Comparison of ENCODE assay signal across 27 cellular contexts in the genomic region with DNA sequence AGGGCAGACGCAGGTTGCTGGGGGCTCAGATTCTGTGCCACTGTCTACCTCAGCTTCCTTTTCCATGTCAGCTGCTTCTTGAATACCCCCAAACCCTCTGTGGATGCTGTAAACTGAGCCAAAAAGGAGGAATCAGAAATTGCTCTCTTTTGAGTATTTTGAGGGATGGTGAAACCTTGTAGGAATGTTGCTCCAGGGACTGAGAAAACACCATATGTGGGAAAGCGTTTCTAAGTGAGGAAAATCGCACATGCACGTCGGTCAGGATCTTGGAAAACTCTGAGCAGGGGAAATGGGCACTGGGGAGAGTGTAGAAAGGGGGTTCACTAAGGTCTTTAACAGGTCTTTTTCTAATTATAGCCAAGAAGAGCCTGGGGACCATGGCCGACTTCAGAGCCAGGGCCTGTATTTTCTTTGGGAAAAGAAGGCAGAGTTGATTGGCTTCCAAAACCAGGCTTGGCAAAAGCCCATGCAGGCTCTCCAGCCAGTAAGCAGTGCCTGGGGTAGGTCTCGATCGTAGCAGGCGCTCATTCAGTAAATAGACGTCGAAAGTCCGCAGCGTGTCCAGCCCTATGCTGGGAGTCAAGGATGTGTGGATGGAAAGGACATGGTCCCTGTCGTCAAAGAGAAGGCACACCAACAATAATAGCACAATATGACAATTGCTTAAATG. TPM values are rescaled to one million over a fixed set of nuclear protein-coding genes. Genes with fewer than 3 reads are reported as not detected.
DNase-seq lines count a peak whose midpoint lies in the region; ATAC-seq, FAIRE-seq and TF ChIP-seq lines count a peak whose summit lies in the region.
"Had no signal": no experiment of that assay in that cellular context is flagged by ENCODE, and none has a peak within 500 bp of the region (broad histone marks: within the 10 kb centered on the region; RNA-seq: fewer than 3 reads in every experiment).

No MANE protein-coding gene starts in this region.

- no peak for FAIRE-seq in small intestine (lab: Jason Lieb, UNC)
- FAIRE-seq: A204.1, GM12878, HepG2 had no signal

- peak overlapping the region; percentile 86 to 89 for H3K27ac ChIP-seq in thoracic aorta
- no peak overlapping the region for H3K27ac ChIP-seq in A673 (ENCODE audit: low read depth, low read length, poor library complexity, severe bottlenecking)
- no peak overlapping the region for H3K27ac ChIP-seq in small intestine (ENCODE audit: low read depth in 1 of 2, low read length in 1 of 2)
- H3K27ac ChIP-seq: GM23248, HL-60, SJCRH30 had no signal

- no TSS peak for BruUV-seq in A673 (replicated peaks; lab: Mats Ljungman, UMichigan)

- DNase-seq in G401 (ENCODE audit: low spot score) (peak; percentile 42), cerebellar cortex (ENCODE audit: low spot score) (peak; percentile 36), left ventricle myocardium superior (no peak), thoracic aorta (ENCODE audit: low spot score) (peak; percentile 15), A673 (ENCODE audit: low spot score) (no peak), small intestine (no peak)
- DNase-seq: CD4-positive, CD25-positive, alpha-beta regulatory T cell; DMS79; GM23248; H9; KBM-7; MM.1S; NCI-H1048; NCI-H1436 treated with DMSO at 0.1 percent for 48 hours; NCI-H2029; NCI-H226; NCI-H510A treated with DMSO at 0.1 percent for 48 hours; NCI-H748 treated with DMSO at 0.1 percent for 48 hours; NK-92 treated with Interleukin-12 subunit alpha and Interleukin-12 subunit beta, amount 100 ng/mL, for 24 hours; SJCRH30 had no signal

- H3K4me1 ChIP-seq in thoracic aorta (ENCODE audit: control insufficient read depth in 1 of 2, low read depth in 2 of 2) (peaks cover 19 to 67% of the 10 kb centered on the region in 2 donors), A673 (ENCODE audit: insufficient read depth, low read length, poor library complexity, severe bottlenecking) (no peaks in the 10 kb centered on the region), small intestine (ENCODE audit: control insufficient read depth in 2 of 2, insufficient read depth in 1 of 2, low read depth in 1 of 2, low read length in 1 of 2) (no peaks in the 10 kb centered on the region)

- TF ChIP-seq CTCF in thoracic aorta (IDR thresholded peaks at IDR 0.05) = no peak
- no peak for TF ChIP-seq CTCF in A673 (conservative IDR thresholded peaks at IDR 0.05; ENCODE audit: low read depth, low read length)

- POLR2A ChIA-PET in A673 (lab: Charles Lee; ENCODE audit: low non-redundant PET) = no interaction called here

- no peaks in the 10 kb centered on the region for H3K27me3 ChIP-seq in thoracic aorta (replicated peaks; ENCODE audit: insufficient read depth)
- peaks cover 37% of the 10 kb centered on the region for H3K27me3 ChIP-seq in A673 (replicated peaks; ENCODE audit: insufficient read depth, low read depth, low read length, poor library complexity)
- no peaks in the 10 kb centered on the region for H3K27me3 ChIP-seq in small intestine (ENCODE audit: control insufficient read depth in 2 of 2, insufficient read depth in 2 of 2, low read length in 2 of 2)
- H3K27me3 ChIP-seq: SJCRH30 had no signal

- ATAC-seq in left ventricle myocardium superior (peak; percentile 36), thoracic aorta (ENCODE audit: insufficient number of reproducible peaks, low FRiP score, low read depth) (peak; percentile 51), GM21360 (IDR thresholded peaks at IDR 0.05; ENCODE audit: unreplicated experiment) (no peak)
- ATAC-seq: GM12878, HepG2, Panc1 had no signal

- intact Hi-C loops in left ventricle myocardium superior (cut with micrococcal nuclease) = no loop called here
- intact Hi-C loops in A673 (cut with micrococcal nuclease; ENCODE audit: unreplicated experiment) = no loop called here

- CTCF ChIA-PET in A673 (lab: Charles Lee) = no interaction called here

- H3K36me3 ChIP-seq in thoracic aorta = no peaks in the 10 kb centered on the region
- H3K36me3 ChIP-seq in A673 (ENCODE audit: insufficient read depth, low read length, poor library complexity, severe bottlenecking) = no peaks in the 10 kb centered on the region
- H3K36me3 ChIP-seq in small intestine (ENCODE audit: control insufficient read depth in 2 of 2, insufficient read depth in 2 of 2, low read length in 2 of 2) = no peaks in the 10 kb centered on the region

- 75 to 93% (median 86%) methylated on average over 14 of the region's 14 CpGs for WGBS in small intestine, 3 donors

- H3K9me3 ChIP-seq in thoracic aorta (no peaks in the 10 kb centered on the region), A673 (ENCODE audit: low read depth, low read length, poor library complexity, severe bottlenecking) (no peaks in the 10 kb centered on the region), small intestine (ENCODE audit: control insufficient read depth, low read depth) (no peaks in the 10 kb centered on the region)
- H3K9me3 ChIP-seq: SJCRH30 had no signal

- in situ Hi-C loops in G401 (cut with HindIII; ENCODE audit: low sequenced_read_pairs) = no loop called here

- H3K4me3 ChIP-seq in thoracic aorta (peak overlapping the region; percentile 1), A673 (ENCODE audit: low read depth, low read length, poor library complexity, severe bottlenecking) (no peak overlapping the region), small intestine (ENCODE audit: low read depth in 1 of 2, low read length in 2 of 2) (no peak overlapping the region)
- H3K4me3 ChIP-seq: GM12878, GM23248, SJCRH30 had no signal

RNA-seq across cellular contexts. Expression of a gene that starts 58.0 kb away (rescaled TPM):
- not detected in 2 replicates for total RNA-seq in G401 (2014; rRNA removed; shearing (Covaris generic))
- total RNA-seq in left ventricle myocardium superior (1.1 TPM), thoracic aorta (10 to 100 TPM in 1 of 2 donors, 1 to 10 TPM in 1; 9.9 to 24.4 TPM), A673 (2021) (not detected in 2 replicates)
- 1 to 10 TPM; 1.4 to 4.9 (median 2.2) TPM for polyA plus RNA-seq in small intestine
- total RNA-seq: CD4-positive, CD25-positive, alpha-beta regulatory T cell; GM12878; HepG2; HT-29 had no signal
- polyA plus RNA-seq: CD4-positive, CD25-positive, alpha-beta regulatory T cell; HepG2 had no signal

Comparison
In these comparisons a context has a peak if more than half of its experiments do, and no peak if none do; other contexts are left out.
1. DNase-seq: peak in G401 (single experiment), cerebellar cortex (single experiment) and thoracic aorta (single experiment); none in left ventricle myocardium superior (single experiment), A673 (single experiment) and small intestine (single experiment).
2. H3K27ac ChIP-seq: peak in thoracic aorta (2 of 2); none in A673 (single experiment) and small intestine (0 of 2).